In the genomic region with DNA sequence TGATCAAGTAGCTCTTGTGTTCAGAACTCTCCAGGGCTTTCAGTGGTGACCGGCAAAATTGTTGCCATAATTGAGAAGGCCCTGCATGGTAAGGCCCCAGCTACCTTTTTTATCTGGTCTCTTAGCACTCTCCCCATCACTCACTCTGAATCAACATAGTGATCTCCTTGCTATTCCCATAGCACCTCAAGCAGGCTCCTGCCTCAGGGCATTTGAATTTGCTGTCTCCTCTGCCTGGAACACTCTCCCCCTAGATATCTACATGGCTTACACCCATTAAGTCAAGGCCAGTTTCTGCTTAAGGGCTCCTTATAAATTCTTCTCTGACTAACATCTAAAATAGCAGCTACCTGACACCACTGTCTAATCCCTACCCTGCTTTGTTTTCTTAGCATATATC, we compare ENCODE assay signal across 30 cellular contexts.
"Had no signal": no experiment of that assay in that cellular context is flagged by ENCODE, and none has a peak within 500 bp of the region (broad histone marks: within the 10 kb centered on the region; RNA-seq: fewer than 3 reads in every experiment).

No MANE protein-coding gene starts in this region.

- H3K27me3 ChIP-seq: adrenal gland, body of pancreas, breast epithelium, MG63 had no signal

- H3K36me3 ChIP-seq: adrenal gland, breast epithelium, MG63 had no signal

- ATAC-seq: activated CD4-positive, alpha-beta T cell treated with anti-CD3 and anti-CD28 coated beads for 36 hours; activated CD4-positive, CD25-positive, alpha-beta regulatory T cell treated with anti-CD3 and anti-CD28 coated beads, Interleukin-2, amount 50 U/mL, for 24 hours; activated CD8-positive, alpha-beta memory T cell treated with anti-CD3 and anti-CD28 coated beads, Interleukin-2, amount 10 ng/mL, durations not matched to agents 7 days and 5 days; body of pancreas had no signal

- H3K9me3 Mint-ChIP-seq: activated CD4-positive, alpha-beta T cell treated with anti-CD3 and anti-CD28 coated beads, Interleukin-2, amount 10 ng/mL, durations not matched to agents 7 days and 5 days; T-helper 2 cell treated with Interferon-gamma antibody and Interleukin-4, amounts not matched to agents 5 μg/mL and 100 μg/mL, for 36 hours had no signal

- H3K27ac Mint-ChIP-seq: activated CD4-positive, alpha-beta T cell treated with anti-CD3 and anti-CD28 coated beads for 36 hours; activated CD4-positive, alpha-beta T cell treated with anti-CD3 and anti-CD28 coated beads, Interleukin-2, amount 10 ng/mL, durations not matched to agents 7 days and 5 days; activated CD8-positive, alpha-beta memory T cell treated with anti-CD3 and anti-CD28 coated beads, Interleukin-2, amount 10 ng/mL, durations not matched to agents 7 days and 5 days; T-helper 2 cell treated with Interferon-gamma antibody and Interleukin-4, amounts not matched to agents 5 μg/mL and 100 μg/mL, for 36 hours had no signal

- H3K27ac ChIP-seq: adrenal gland, body of pancreas, breast epithelium, PC-9, RWPE1 had no signal

- DNase-seq: activated CD4-positive, alpha-beta T cell treated with anti-CD3 and anti-CD28 coated beads for 36 hours; activated CD4-positive, alpha-beta T cell treated with anti-CD3 and anti-CD28 coated beads, Interleukin-2, amount 10 ng/mL, durations not matched to agents 7 days and 5 days; activated CD4-positive, alpha-beta T cell treated with anti-CD3 and anti-CD28 coated beads, Interleukin-2, amount 50 U/mL, for 48 hours; activated CD8-positive, alpha-beta memory T cell treated with anti-CD3 and anti-CD28 coated beads for 24 hours; activated CD8-positive, alpha-beta memory T cell treated with anti-CD3 and anti-CD28 coated beads, Interleukin-2, amount 10 ng/mL, durations not matched to agents 7 days and 5 days; activated CD8-positive, alpha-beta memory T cell treated with anti-CD3 and anti-CD28 coated beads, Interleukin-2, amount 50 U/mL, for 48 hours; activated effector memory CD4-positive, alpha-beta T cell treated with anti-CD3 and anti-CD28 coated beads, Interleukin-2, amount 50 U/mL, for 16 hours; activated naive CD4-positive, alpha-beta T cell; activated naive CD4-positive, alpha-beta T cell treated with anti-CD3 and anti-CD28 coated beads, Interleukin-2, amount 50 U/mL, for 16 hours; activated T-cell treated with anti-CD3 and anti-CD28 coated beads, Interleukin-2, amount 50 U/mL, for 48 hours; adrenal gland; body of pancreas; Kasumi-1; KG1; MG63; NCI-H1048; NCI-H1105 treated with DMSO at 0.1 percent for 48 hours; NCI-H1436; NCI-H1694; NCI-H1930; NCI-H2081 treated with DMSO at 0.1 percent for 48 hours; NCI-H226; NCI-H524 treated with DMSO at 0.1 percent for 48 hours; NK-92 treated with Interleukin-12 subunit alpha and Interleukin-12 subunit beta, amount 100 ng/mL, for 24 hours; PC-9; Right ventricle myocardium superior had no signal

- H3K9me3 ChIP-seq: adrenal gland, body of pancreas, breast epithelium, MG63 had no signal

- H3K4me3 ChIP-seq: adrenal gland, body of pancreas, breast epithelium, MG63, PC-9 had no signal

- H3K27me3 Mint-ChIP-seq: activated CD4-positive, alpha-beta T cell treated with anti-CD3 and anti-CD28 coated beads, Interleukin-2, amount 10 ng/mL, durations not matched to agents 7 days and 5 days; activated CD8-positive, alpha-beta memory T cell treated with anti-CD3 and anti-CD28 coated beads, Interleukin-2, amount 10 ng/mL, durations not matched to agents 7 days and 5 days had no signal

- H3K4me3 Mint-ChIP-seq: activated CD4-positive, alpha-beta T cell treated with anti-CD3 and anti-CD28 coated beads for 36 hours; activated CD4-positive, alpha-beta T cell treated with anti-CD3 and anti-CD28 coated beads, Interleukin-2, amount 10 ng/mL, durations not matched to agents 7 days and 5 days had no signal
